10 cellular contexts compared by ENCODE assay signal in genomic region chr11:60871378-60872061, GRCh38. TPM values are rescaled to one million over a fixed set of nuclear protein-coding genes. Genes with fewer than 3 reads are reported as not detected.
DNase-seq lines count a peak whose midpoint lies in the region; ATAC-seq and TF ChIP-seq lines count a peak whose summit lies in the region.
"Had no signal": no experiment of that assay in that cellular context is flagged by ENCODE, and none has a peak within 500 bp of the region (broad histone marks: within the 10 kb centered on the region; RNA-seq: fewer than 3 reads in every experiment).

No MANE protein-coding gene starts in this region.

- H3K4me3 Mint-ChIP-seq in activated T-cell treated with anti-CD3 and anti-CD28 coated beads, Interleukin-2, amount 50 U/mL, for 72 hours, result no peak overlapping the region
- H3K4me3 Mint-ChIP-seq in neural progenitor cell (no peak overlapping the region), type B pancreatic cell (no peak overlapping the region)

- ATAC-seq in activated T-cell treated with anti-CD3 and anti-CD28 coated beads, Interleukin-2, amount 50 U/mL, for 72 hours (replicated peaks in 1 of 2), result peak; percentile 37 to 43
- ATAC-seq in right cardiac atrium, result peak; percentile 67 to 73
- peak; percentile 34 for ATAC-seq in aorta (ENCODE audit: low FRiP score)
- ATAC-seq: activated CD4-positive, CD25-positive, alpha-beta regulatory T cell treated with anti-CD3 and anti-CD28 coated beads, Interleukin-2, amount 50 U/mL, for 24 hours had no signal

- H3K79me2 ChIP-seq in neural progenitor cell (ENCODE audit: low read depth), result no peaks in the 10 kb centered on the region

- H3K36me3 ChIP-seq in adipocyte (ENCODE audit: control insufficient read depth, insufficient read depth, low read length, severe bottlenecking) (no peaks in the 10 kb centered on the region), aorta (ENCODE audit: control insufficient read depth in 1 of 2, insufficient read depth in 2 of 2, low read length in 1 of 2) (peaks cover 0 to 2% of the 10 kb centered on the region in 2 donors), neural progenitor cell (no peaks in the 10 kb centered on the region)

- DNase-seq in activated T-cell treated with anti-CD3 and anti-CD28 coated beads, Interleukin-2, amount 50 U/mL, for 72 hours, result no peak
- no peak for DNase-seq in activated T-cell treated with anti-CD3 and anti-CD28 coated beads, Interleukin-2, amount 50 U/mL, for 1 hour
- DNase-seq in adipocyte (ENCODE audit: low read depth), result peak; percentile 47
- DNase-seq in right cardiac atrium, result peak; percentile 59 to 80 (median 79)
- DNase-seq in aorta, result no peak
- DNase-seq in neural progenitor cell (ENCODE audit: low spot score), result no peak
- DNase-seq in NCI-H2107 (lab: John Stamatoyannopoulos, UW), result no peak
- DNase-seq in type B pancreatic cell (ENCODE audit: extremely low spot score, unreplicated experiment), result no peak

- intact Hi-C loops in right cardiac atrium (cut with DNase I) (no loop called here), aorta (cut with DNase I) (no loop called here)

- H3K27me3 Mint-ChIP-seq in activated T-cell treated with anti-CD3 and anti-CD28 coated beads, Interleukin-2, amount 50 U/mL, for 72 hours (ENCODE audit: low read depth), result no peaks in the 10 kb centered on the region
- H3K27me3 Mint-ChIP-seq in neural progenitor cell (ENCODE audit: insufficient read depth, low read depth) (peaks cover 4% of the 10 kb centered on the region), type B pancreatic cell (no peaks in the 10 kb centered on the region)

- H3K4me3 ChIP-seq in adipocyte (ENCODE audit: low read length) (no peak overlapping the region), right cardiac atrium (ENCODE audit: low read length) (no peak overlapping the region), aorta (ENCODE audit: low read length in 2 of 2) (no peak overlapping the region), neural progenitor cell (no peak overlapping the region)

- WGBS in right cardiac atrium, result 72% methylated on average over 7 of the region's 7 CpGs
- WGBS in aorta, 2 donors, result 64 to 66% methylated on average over 7 of the region's 7 CpGs

- H3K27ac Mint-ChIP-seq in activated T-cell treated with anti-CD3 and anti-CD28 coated beads, Interleukin-2, amount 50 U/mL, for 72 hours, result no peak overlapping the region
- H3K27ac Mint-ChIP-seq in neural progenitor cell (no peak overlapping the region), type B pancreatic cell (no peak overlapping the region)

- peaks cover 27% of the 10 kb centered on the region for H3K4me1 ChIP-seq in adipocyte (ENCODE audit: control insufficient read depth, insufficient read depth, low read length)
- H3K4me1 ChIP-seq in right cardiac atrium (ENCODE audit: control insufficient read depth, insufficient read depth, low read length), result peaks cover 13% of the 10 kb centered on the region
- H3K4me1 ChIP-seq in aorta (ENCODE audit: control insufficient read depth in 1 of 2, insufficient read depth in 2 of 2, low read length in 2 of 2), result no peaks in the 10 kb centered on the region
- H3K4me1 ChIP-seq in neural progenitor cell, result no peaks in the 10 kb centered on the region

- H3K9me3 ChIP-seq in adipocyte (ENCODE audit: control insufficient read depth, low read length) (no peaks in the 10 kb centered on the region), right cardiac atrium (ENCODE audit: control insufficient read depth, low read length) (no peaks in the 10 kb centered on the region), aorta (ENCODE audit: control insufficient read depth, low read length) (no peaks in the 10 kb centered on the region), neural progenitor cell (ENCODE audit: low read depth) (no peaks in the 10 kb centered on the region)

- H3K27me3 ChIP-seq in adipocyte (replicated peaks; ENCODE audit: control insufficient read depth, insufficient read depth, low read length) (no peaks in the 10 kb centered on the region), right cardiac atrium (ENCODE audit: control insufficient read depth, insufficient read depth) (no peaks in the 10 kb centered on the region), aorta (ENCODE audit: control insufficient read depth in 1 of 2, insufficient read depth in 2 of 2, low read length in 1 of 2) (no peaks in the 10 kb centered on the region), neural progenitor cell (no peaks in the 10 kb centered on the region)

- H3K9me3 Mint-ChIP-seq in activated T-cell treated with anti-CD3 and anti-CD28 coated beads, Interleukin-2, amount 50 U/mL, for 72 hours, result no peaks in the 10 kb centered on the region
- H3K9me3 Mint-ChIP-seq in neural progenitor cell, result no peaks in the 10 kb centered on the region
- no peaks in the 10 kb centered on the region for H3K9me3 Mint-ChIP-seq in type B pancreatic cell

- H2AFZ ChIP-seq in neural progenitor cell (replicated peaks), result no peak overlapping the region

- H3K4me1 Mint-ChIP-seq in activated T-cell treated with anti-CD3 and anti-CD28 coated beads, Interleukin-2, amount 50 U/mL, for 72 hours (ENCODE audit: low read depth), result peaks cover 28% of the 10 kb centered on the region
- peaks cover 6% of the 10 kb centered on the region for H3K4me1 Mint-ChIP-seq in neural progenitor cell
- H3K4me1 Mint-ChIP-seq in type B pancreatic cell (ENCODE audit: unreplicated experiment), result no peaks in the 10 kb centered on the region

- TF ChIP-seq CTCF in neural progenitor cell (IDR thresholded peaks at IDR 0.05) (no peak), type B pancreatic cell (conservative IDR thresholded peaks at IDR 0.05) (no peak)

- H3F3A ChIP-seq in neural progenitor cell (ENCODE audit: low read depth), result no peaks in the 10 kb centered on the region

- H3K4me2 ChIP-seq in neural progenitor cell, result no peak overlapping the region

- H3K27ac ChIP-seq in right cardiac atrium (ENCODE audit: low read length) (no peak overlapping the region), aorta (ENCODE audit: low read depth in 1 of 2, low read length in 2 of 2) (no peak overlapping the region), neural progenitor cell (no peak overlapping the region)
- H3K27ac ChIP-seq: C4-2B had no signal

- H3K36me3 Mint-ChIP-seq in activated T-cell treated with anti-CD3 and anti-CD28 coated beads, Interleukin-2, amount 50 U/mL, for 72 hours (ENCODE audit: insufficient read depth in 2 of 2), result no peaks in the 10 kb centered on the region
- H3K36me3 Mint-ChIP-seq in neural progenitor cell (no peaks in the 10 kb centered on the region), type B pancreatic cell (no peaks in the 10 kb centered on the region)

- no peaks in the 10 kb centered on the region for H4K20me1 ChIP-seq in neural progenitor cell (ENCODE audit: low read depth)

- peak overlapping the region; percentile 1 for H3K9ac ChIP-seq in adipocyte (ENCODE audit: low read length)
- no peak overlapping the region for H3K9ac ChIP-seq in neural progenitor cell

RNA-seq across cellular contexts. Expression of gene ZP1, which starts 4.2 kb away (rescaled TPM):
- not detected for total RNA-seq in activated T-cell treated with anti-CD3 and anti-CD28 coated beads, Interleukin-2, amount 50 U/mL, for 72 hours
- total RNA-seq in right cardiac atrium (not detected), aorta (not detected), neural progenitor cell (ENCODE audit: low replicate concordance) (not detected in 2 replicates), type B pancreatic cell (ENCODE audit: low replicate concordance) (not detected in 2 replicates)
- polyA plus RNA-seq in right cardiac atrium (0.16 TPM), aorta (not detected)

RNA-seq across cellular contexts. Expression of gene PTGDR2, which starts 15.8 kb away (rescaled TPM):
- total RNA-seq in activated T-cell treated with anti-CD3 and anti-CD28 coated beads, Interleukin-2, amount 50 U/mL, for 72 hours, result under 1 TPM; 0.16 to 0.17 TPM
- total RNA-seq in right cardiac atrium (under 1 TPM in 1 of 4 donors, not detected in 3; 0.20 TPM), aorta (under 1 TPM; 0.13 to 0.21 TPM), neural progenitor cell (ENCODE audit: low replicate concordance) (0.06 TPM in 1 of 2 replicates, not detected in the other), type B pancreatic cell (ENCODE audit: low replicate concordance) (2.6 and 7.9 TPM in 2 replicates)
- polyA plus RNA-seq in right cardiac atrium (0.14 TPM), aorta (under 1 TPM; 0.10 to 0.25 TPM)

RNA-seq across cellular contexts. Expression of gene CCDC86, which starts 29.6 kb away (rescaled TPM):
- 10 to 100 TPM; 16.4 to 23.9 TPM for total RNA-seq in activated T-cell treated with anti-CD3 and anti-CD28 coated beads, Interleukin-2, amount 50 U/mL, for 72 hours
- total RNA-seq in right cardiac atrium, result 10 to 100 TPM in 1 of 4 donors, 1 to 10 TPM in 3; 6.5 to 12.5 (median 7.4) TPM
- 7.8 TPM for polyA plus RNA-seq in right cardiac atrium
- 10 to 100 TPM; 11.8 to 15.2 TPM for total RNA-seq in aorta
- 1 to 10 TPM; 8.1 to 8.2 TPM for polyA plus RNA-seq in aorta
- total RNA-seq in neural progenitor cell (ENCODE audit: low replicate concordance), result 3.3 and 9.5 TPM in 2 replicates
- total RNA-seq in type B pancreatic cell (ENCODE audit: low replicate concordance), result 25.2 and 31.1 TPM in 2 replicates

RNA-seq across cellular contexts. Expression of gene PRPF19, which starts 34.9 kb away (rescaled TPM):
- 100 to 1,000 TPM; 139 to 175 TPM for total RNA-seq in activated T-cell treated with anti-CD3 and anti-CD28 coated beads, Interleukin-2, amount 50 U/mL, for 72 hours
- total RNA-seq in right cardiac atrium, result 10 to 100 TPM; 35.4 to 43.4 (median 38.8) TPM
- polyA plus RNA-seq in right cardiac atrium, result 31.5 TPM
- total RNA-seq in aorta, result 10 to 100 TPM; 47.7 to 55.6 TPM
- polyA plus RNA-seq in aorta, result 10 to 100 TPM; 31.3 to 39.2 TPM
- total RNA-seq in neural progenitor cell (ENCODE audit: low replicate concordance), result 34.5 and 72.7 TPM in 2 replicates
- 105 and 120 TPM in 2 replicates for total RNA-seq in type B pancreatic cell (ENCODE audit: low replicate concordance)

RNA-seq across cellular contexts. Expression of gene TMEM109, which starts 42.4 kb away (rescaled TPM):
- 10 to 100 TPM; 61.9 to 66.3 TPM for total RNA-seq in activated T-cell treated with anti-CD3 and anti-CD28 coated beads, Interleukin-2, amount 50 U/mL, for 72 hours
- total RNA-seq in right cardiac atrium, result 100 to 1,000 TPM; 103 to 119 (median 117) TPM
- 112 TPM for polyA plus RNA-seq in right cardiac atrium
- 100 to 1,000 TPM; 105 to 127 TPM for total RNA-seq in aorta
- 100 to 1,000 TPM in 1 of 2 donors, 10 to 100 TPM in 1; 82.4 to 148 TPM for polyA plus RNA-seq in aorta
- 22.4 and 23.6 TPM in 2 replicates for total RNA-seq in neural progenitor cell (ENCODE audit: low replicate concordance)
- 83.0 and 97.5 TPM in 2 replicates for total RNA-seq in type B pancreatic cell (ENCODE audit: low replicate concordance)

Comparison
In these comparisons a context has a peak if more than half of its experiments do, and no peak if none do; other contexts are left out.
1. DNase-seq: peak in adipocyte (single experiment) and right cardiac atrium (3 of 3); none in activated T-cell treated with anti-CD3 and anti-CD28 coated beads, Interleukin-2, amount 50 U/mL, for 72 hours (0 of 2), activated T-cell treated with anti-CD3 and anti-CD28 coated beads, Interleukin-2, amount 50 U/mL, for 1 hour (single experiment), aorta (0 of 2), neural progenitor cell (single experiment), NCI-H2107 (single experiment) and type B pancreatic cell (single experiment).
2. Peak in every context shown above with its lines, with median percentiles within 50 percentile points of each other: ATAC-seq.